15 cellular contexts compared by ENCODE assay signal in the genomic region with DNA sequence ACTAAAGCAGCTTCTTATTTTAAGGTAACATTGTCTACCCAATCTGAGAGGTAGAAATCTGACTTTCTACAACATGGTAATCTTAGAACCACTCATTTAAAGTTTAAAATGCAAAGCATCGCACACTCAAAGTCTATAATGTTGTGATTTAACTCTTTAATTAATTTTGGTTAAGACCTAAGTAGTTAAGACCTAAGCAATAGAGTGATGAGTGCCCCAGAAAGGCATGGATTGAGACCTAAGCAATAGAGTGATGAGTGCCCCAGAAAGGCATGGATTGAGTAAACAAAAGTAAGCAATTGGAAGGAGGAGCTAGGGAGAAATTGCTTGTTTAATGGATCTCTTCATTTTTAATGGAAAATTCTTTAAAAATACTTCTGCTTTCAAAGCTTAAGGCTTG.
A peak's percentile ranks its signal among the peaks of the same experiment; 100 is the strongest.
DNase-seq lines count a peak whose midpoint lies in the region; ATAC-seq, FAIRE-seq and TF ChIP-seq lines count a peak whose summit lies in the region.
"Had no signal": no experiment of that assay in that cellular context is flagged by ENCODE, and none has a peak within 500 bp of the region (broad histone marks: within the 10 kb centered on the region; RNA-seq: fewer than 3 reads in every experiment).

No MANE protein-coding gene starts in this region.

- no peak for FAIRE-seq in A549 (lab: Jason Lieb, UNC)
- FAIRE-seq: D721Med had no signal

- H3K27me3 ChIP-seq in OCI-LY3 (ENCODE audit: low read depth, low read length), result no peaks in the 10 kb centered on the region
- H3K27me3 ChIP-seq: right atrium auricular region had no signal

- no peak for TF ChIP-seq EP300 in A549 (IDR thresholded peaks at IDR 0.05)

- H3K9me3 Mint-ChIP-seq in activated T-helper 17 cell treated with anti-CD3 and anti-CD28 coated beads, Interleukin-2, amount 50 U/mL, for 72 hours, result peaks cover 4% of the 10 kb centered on the region
- H3K9me3 Mint-ChIP-seq: activated T-helper 2 cell treated with anti-CD3 and anti-CD28 coated beads, Interferon-gamma antibody, Interleukin-2, Interleukin-4, amounts not matched to agents 10 μg/mL and 5 μg/mL and 100 μg/mL, durations not matched to agents 14 hours and 24 hours and 36 hours; natural killer cell had no signal

- TF ChIP-seq CTCF in A549 (IDR thresholded peaks at IDR 0.05) (no peak), OCI-LY3 (IDR thresholded peaks at IDR 0.05; ENCODE audit: low read depth, low read length) (no peak)

- H3K4me1 Mint-ChIP-seq in activated T-helper 17 cell treated with anti-CD3 and anti-CD28 coated beads, Interleukin-2, amount 50 U/mL, for 72 hours, result peaks cover 24% of the 10 kb centered on the region

- POLR2A ChIA-PET in A549 (lab: Yijun Ruan, JAX), result interaction anchor here (0.6 kb wide), 1 partner anchor 52 kb away, joined by 3 read pairs; no protein-coding TSS in a partner anchor

- H3K36me3 Mint-ChIP-seq in activated T-helper 17 cell treated with anti-CD3 and anti-CD28 coated beads, Interleukin-2, amount 50 U/mL, for 72 hours (ENCODE audit: low read depth), result peaks cover 27% of the 10 kb centered on the region
- H3K36me3 Mint-ChIP-seq: natural killer cell had no signal

- no peak overlapping the region for H3K27ac ChIP-seq in A549
- peak overlapping the region; percentile 99 for H3K27ac ChIP-seq in OCI-LY3 (ENCODE audit: low read length)
- peak overlapping the region; percentile 76 for H3K27ac ChIP-seq in caudate nucleus (ENCODE audit: low read depth, low read length)
- H3K27ac ChIP-seq: right atrium auricular region had no signal

- no peak for TF ChIP-seq RAD21 in A549 (conservative IDR thresholded peaks at IDR 0.05 in 1 of 2, IDR thresholded peaks at IDR 0.05 in 1 of 2)

- H2AFZ ChIP-seq in OCI-LY3 (ENCODE audit: low read depth, low read length), result peak overlapping the region; percentile 80; the same call in 1 of the 2 replicates

- CTCF ChIA-PET in A549 (lab: Yijun Ruan, JAX), result no interaction called here

- H3K79me2 ChIP-seq in OCI-LY3 (ENCODE audit: low read length), result no peaks in the 10 kb centered on the region; the same call in 1 of the 2 replicates

- WGBS in A549 (ENCODE audit: missing lambda C conversion rate), result 91% methylated on average over 1 of the region's 1 CpG

- DNase-seq in A549 (ENCODE audit: low read depth in 1 of 2, low spot score in 1 of 2) (peak in 1 of 2 experiments; percentile 16), caudate nucleus (lab: John Stamatoyannopoulos, UW) (no peak), kidney glomerular epithelial cell (lab: John Stamatoyannopoulos, UW) (peak; percentile 16), NCI-H2196 (lab: John Stamatoyannopoulos, UW; ENCODE audit: unreplicated experiment) (no peak), germinal center (ENCODE audit: low spot score) (no peak), NCI-H2227 treated with DMSO at 0.1 percent for 48 hours (lab: John Stamatoyannopoulos, UW) (no peak)
- DNase-seq: natural killer cell; NCI-H1048; NCI-H226; stimulated activated CD4-positive, alpha-beta T cell treated with anti-CD3 and anti-CD28 coated beads, Interleukin-4, amount 100 ng/mL, for 1 hour had no signal

- H3K9me3 ChIP-seq in A549, result no peaks in the 10 kb centered on the region
- no peaks in the 10 kb centered on the region for H3K9me3 ChIP-seq in OCI-LY3 (ENCODE audit: insufficient read depth, low read length)
- H3K9me3 ChIP-seq: right atrium auricular region had no signal

- peaks cover 44% of the 10 kb centered on the region for H3K4me1 ChIP-seq in A549
- H3K4me1 ChIP-seq in OCI-LY3 (ENCODE audit: low read length), result peaks cover 34% of the 10 kb centered on the region

- H3K4me3 ChIP-seq in A549 (no peak overlapping the region), OCI-LY3 (ENCODE audit: low read length) (peak overlapping the region; percentile 66)
- H3K4me3 ChIP-seq: right atrium auricular region had no signal

- H3K36me3 ChIP-seq in OCI-LY3 (replicated peaks; ENCODE audit: low read depth, low read length), result peaks cover 15% of the 10 kb centered on the region

- H3K9ac ChIP-seq in OCI-LY3 (ENCODE audit: low read length), result peak overlapping the region; percentile 73

- H3K4me3 Mint-ChIP-seq in activated T-helper 17 cell treated with anti-CD3 and anti-CD28 coated beads, Interleukin-2, amount 50 U/mL, for 72 hours, result no peak overlapping the region
- H3K4me3 Mint-ChIP-seq: natural killer cell had no signal

- no peaks in the 10 kb centered on the region for H4K20me1 ChIP-seq in OCI-LY3 (ENCODE audit: insufficient read depth, low read length)

- no peak for TF ChIP-seq POLR2A in A549 (IDR thresholded peaks at IDR 0.05; ENCODE audit: low read length)

- peak in 1 of 2 experiments; percentile 43; a peak in 1 of 6 replicates for ATAC-seq in A549
- ATAC-seq in activated T-helper 17 cell treated with anti-CD3 and anti-CD28 coated beads, Interleukin-2, amount 50 U/mL, for 72 hours (replicated peaks), result no peak
- ATAC-seq: natural killer cell had no signal

- H3K27me3 Mint-ChIP-seq in activated T-helper 17 cell treated with anti-CD3 and anti-CD28 coated beads, Interleukin-2, amount 50 U/mL, for 72 hours, result no peaks in the 10 kb centered on the region

- no peak overlapping the region for H3K27ac Mint-ChIP-seq in activated T-helper 17 cell treated with anti-CD3 and anti-CD28 coated beads, Interleukin-2, amount 50 U/mL, for 72 hours
- H3K27ac Mint-ChIP-seq: activated T-helper 2 cell treated with anti-CD3 and anti-CD28 coated beads, Interferon-gamma antibody, Interleukin-2, Interleukin-4, amounts not matched to agents 10 μg/mL and 5 μg/mL and 100 μg/mL, durations not matched to agents 14 hours and 24 hours and 36 hours; natural killer cell had no signal

- no peak overlapping the region for H3K4me2 ChIP-seq in A549
- H3K4me2 ChIP-seq in OCI-LY3 (ENCODE audit: low read length), result peak overlapping the region; percentile 84

TF ChIP-seq in A549, 52 proteins besides CTCF, POLR2A, EP300 and RAD21:
- TF ChIP-seq FOXS1 (CRISPR knock-in tag; IDR thresholded peaks at IDR 0.05) (peak; percentile 31; the same call in 1 of the 2 replicates), JUN (IDR thresholded peaks at IDR 0.05) (no peak)

Comparison
In these comparisons a context has a peak if more than half of its experiments do, and no peak if none do; other contexts are left out.
1. H3K27ac ChIP-seq: peak in OCI-LY3 (single experiment) and caudate nucleus (single experiment); none in A549 (0 of 2).